Comparison of ENCODE assay signal across 18 cellular contexts in the genomic region with DNA sequence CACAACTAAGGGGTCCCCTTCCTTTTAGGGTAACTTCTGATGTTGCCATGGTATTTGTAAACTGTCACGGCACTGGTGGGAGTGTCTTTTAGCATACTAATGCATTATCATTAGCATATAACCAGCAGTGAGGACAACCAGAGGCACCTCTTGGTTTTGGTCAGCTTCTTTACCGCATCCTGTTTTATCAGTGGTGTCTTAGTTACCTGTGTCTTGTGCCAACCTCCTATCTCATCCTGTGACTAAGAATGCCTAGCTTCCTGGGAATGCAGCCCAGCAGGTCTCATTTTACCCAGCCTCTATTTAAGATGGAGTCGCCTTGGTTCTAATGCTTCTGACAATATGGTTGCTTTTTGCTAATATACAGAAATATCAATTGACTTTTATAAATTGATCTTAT.
"Had no signal": no experiment of that assay in that cellular context is flagged by ENCODE, and none has a peak within 500 bp of the region (broad histone marks: within the 10 kb centered on the region; RNA-seq: fewer than 3 reads in every experiment).

No MANE protein-coding gene starts in this region.

- H3K36me3 ChIP-seq: prostate gland, upper lobe of right lung had no signal

- H3K4me1 ChIP-seq: prostate gland, upper lobe of right lung had no signal

- DNase-seq: activated CD4-positive, alpha-beta T cell treated with anti-CD3 and anti-CD28 coated beads for 1 hour; activated CD4-positive, alpha-beta T cell treated with anti-CD3 and anti-CD28 coated beads, Interleukin-2, amount 50 U/mL, for 48 hours; activated naive CD8-positive, alpha-beta T cell treated with anti-CD3 and anti-CD28 coated beads for 36 hours; activated T-cell treated with anti-CD3 and anti-CD28 coated beads, Interleukin-2, amount 50 U/mL, for 72 hours; amygdala; foreskin fibroblast; left cardiac atrium; right cardiac atrium; stimulated activated CD4-positive, alpha-beta T cell treated with anti-CD3 and anti-CD28 coated beads, Interleukin-15, amount 100 ng/mL, for 24 hours; stimulated activated CD4-positive, alpha-beta T cell treated with anti-CD3 and anti-CD28 coated beads, Interleukin-4, amount 100 ng/mL, for 24 hours; stimulated activated naive CD4-positive, alpha-beta T cell treated with Interleukin-2 at 50 U/mL for 16 hours; T-helper 9 cell; upper lobe of right lung had no signal

- H3K9me3 ChIP-seq: prostate gland, upper lobe of right lung had no signal

- ATAC-seq: left cardiac atrium, right cardiac atrium, upper lobe of right lung had no signal

- FAIRE-seq: endothelial cell of umbilical vein had no signal

- H3K27me3 ChIP-seq: upper lobe of right lung had no signal

- H3K27ac ChIP-seq: coronary artery, prostate gland, skin epidermis, upper lobe of right lung had no signal

- H3K4me3 ChIP-seq: coronary artery, lung, prostate gland, skin epidermis, upper lobe of right lung had no signal
